1 cellular context compared by ENCODE assay signal in genomic region chr2:148642112-148642744, GRCh38.
TF ChIP-seq lines count a peak whose summit lies in the region.

No MANE protein-coding gene starts in this region.

TF ChIP-seq in K562, 482 proteins besides CTCF, POLR2A, EP300 and RAD21:
- TF ChIP-seq MAFF (IDR thresholded peaks at IDR 0.05; ENCODE audit: low read length) (peak; percentile 8; the same call in 1 of the 2 replicates), SPI1 (IDR thresholded peaks at IDR 0.05; ENCODE audit: borderline replicate concordance, low read depth, low read length) (no peak), GMEB1 (CRISPR knock-in tag; IDR thresholded peaks at IDR 0.05) (no peak), MCM7 (IDR thresholded peaks at IDR 0.05) (no peak), CEBPB (tag; IDR thresholded peaks at IDR 0.05) (no peak), KAT2B (IDR thresholded peaks at IDR 0.05; ENCODE audit: low read depth, low read length) (no peak), ZBTB2 (IDR thresholded peaks at IDR 0.05) (no peak), ZNF583 (CRISPR knock-in tag; IDR thresholded peaks at IDR 0.05) (no peak), TCF3 (CRISPR knock-in tag; IDR thresholded peaks at IDR 0.05) (no peak), C11orf30 (IDR thresholded peaks at IDR 0.05; ENCODE audit: low read depth) (peak; percentile 59), DACH1 (IDR thresholded peaks at IDR 0.05; ENCODE audit: partially characterized antibody) (no peak), STAT5B (CRISPR knock-in tag; IDR thresholded peaks at IDR 0.05) (no peak), ZNF764 (CRISPR knock-in tag; IDR thresholded peaks at IDR 0.05; ENCODE audit: low read depth) (no peak), CBX2 (IDR thresholded peaks at IDR 0.05; ENCODE audit: insufficient read depth, low read length, poor library complexity, severe bottlenecking) (no peak), ZNF57 (CRISPR knock-in tag; IDR thresholded peaks at IDR 0.05) (no peak), ZNF699 (CRISPR knock-in tag; IDR thresholded peaks at IDR 0.05; ENCODE audit: insufficient replicate concordance) (no peak), ZNF316 (IDR thresholded peaks at IDR 0.05) (peak; percentile 62)
- TF ChIP-seq, protein P1, sequence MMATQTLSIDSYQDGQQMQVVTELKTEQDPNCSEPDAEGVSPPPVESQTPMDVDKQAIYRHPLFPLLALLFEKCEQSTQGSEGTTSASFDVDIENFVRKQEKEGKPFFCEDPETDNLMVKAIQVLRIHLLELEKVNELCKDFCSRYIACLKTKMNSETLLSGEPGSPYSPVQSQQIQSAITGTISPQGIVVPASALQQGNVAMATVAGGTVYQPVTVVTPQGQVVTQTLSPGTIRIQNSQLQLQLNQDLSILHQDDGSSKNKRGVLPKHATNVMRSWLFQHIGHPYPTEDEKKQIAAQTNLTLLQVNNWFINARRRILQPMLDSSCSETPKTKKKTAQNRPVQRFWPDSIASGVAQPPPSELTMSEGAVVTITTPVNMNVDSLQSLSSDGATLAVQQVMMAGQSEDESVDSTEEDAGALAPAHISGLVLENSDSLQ (IDR thresholded peaks at IDR 0.05), result peak; percentile 24; the same call in 1 of the 2 replicates
- TF ChIP-seq, protein P2, sequence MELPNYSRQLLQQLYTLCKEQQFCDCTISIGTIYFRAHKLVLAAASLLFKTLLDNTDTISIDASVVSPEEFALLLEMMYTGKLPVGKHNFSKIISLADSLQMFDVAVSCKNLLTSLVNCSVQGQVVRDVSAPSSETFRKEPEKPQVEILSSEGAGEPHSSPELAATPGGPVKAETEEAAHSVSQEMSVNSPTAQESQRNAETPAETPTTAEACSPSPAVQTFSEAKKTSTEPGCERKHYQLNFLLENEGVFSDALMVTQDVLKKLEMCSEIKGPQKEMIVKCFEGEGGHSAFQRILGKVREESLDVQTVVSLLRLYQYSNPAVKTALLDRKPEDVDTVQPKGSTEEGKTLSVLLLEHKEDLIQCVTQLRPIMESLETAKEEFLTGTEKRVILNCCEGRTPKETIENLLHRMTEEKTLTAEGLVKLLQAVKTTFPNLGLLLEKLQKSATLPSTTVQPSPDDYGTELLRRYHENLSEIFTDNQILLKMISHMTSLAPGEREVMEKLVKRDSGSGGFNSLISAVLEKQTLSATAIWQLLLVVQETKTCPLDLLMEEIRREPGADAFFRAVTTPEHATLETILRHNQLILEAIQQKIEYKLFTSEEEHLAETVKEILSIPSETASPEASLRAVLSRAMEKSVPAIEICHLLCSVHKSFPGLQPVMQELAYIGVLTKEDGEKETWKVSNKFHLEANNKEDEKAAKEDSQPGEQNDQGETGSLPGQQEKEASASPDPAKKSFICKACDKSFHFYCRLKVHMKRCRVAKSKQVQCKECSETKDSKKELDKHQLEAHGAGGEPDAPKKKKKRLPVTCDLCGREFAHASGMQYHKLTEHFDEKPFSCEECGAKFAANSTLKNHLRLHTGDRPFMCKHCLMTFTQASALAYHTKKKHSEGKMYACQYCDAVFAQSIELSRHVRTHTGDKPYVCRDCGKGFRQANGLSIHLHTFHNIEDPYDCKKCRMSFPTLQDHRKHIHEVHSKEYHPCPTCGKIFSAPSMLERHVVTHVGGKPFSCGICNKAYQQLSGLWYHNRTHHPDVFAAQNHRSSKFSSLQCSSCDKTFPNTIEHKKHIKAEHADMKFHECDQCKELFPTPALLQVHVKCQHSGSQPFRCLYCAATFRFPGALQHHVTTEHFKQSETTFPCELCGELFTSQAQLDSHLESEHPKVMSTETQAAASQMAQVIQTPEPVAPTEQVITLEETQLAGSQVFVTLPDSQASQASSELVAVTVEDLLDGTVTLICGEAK (IDR thresholded peaks at IDR 0.05), result no peak
- TF ChIP-seq, protein P2 (CRISPR knock-in tag; IDR thresholded peaks at IDR 0.05), result no peak
